In the genomic region with DNA sequence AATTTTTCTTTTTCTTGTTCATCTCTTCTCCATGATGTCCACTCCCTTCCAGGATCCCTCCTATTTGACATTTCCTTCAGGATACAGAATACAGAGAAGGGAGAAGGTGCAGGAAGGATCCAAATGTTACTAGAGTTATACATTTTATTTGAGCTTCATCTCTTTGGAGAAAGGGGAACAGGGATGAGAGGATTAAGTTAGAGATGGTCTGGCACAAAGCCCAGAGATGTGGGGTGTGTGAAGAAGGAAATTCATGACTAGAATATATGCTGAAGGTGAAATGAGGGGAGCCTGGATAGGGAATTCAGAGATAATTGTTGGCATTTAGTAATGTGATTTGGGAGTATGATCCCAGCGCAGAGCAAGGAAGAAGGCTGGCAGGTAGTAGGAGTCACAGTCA, we compare ENCODE assay signal across 7 cellular contexts.
"Had no signal": no experiment of that assay in that cellular context is flagged by ENCODE, and none has a peak within 500 bp of the region (broad histone marks: within the 10 kb centered on the region; RNA-seq: fewer than 3 reads in every experiment).

No MANE protein-coding gene starts in this region.

- H3K4me1 ChIP-seq: HAP-1 had no signal

- H3K4me3 ChIP-seq: GM23248, HAP-1 had no signal

- DNase-seq: GM23248, GOT3, H7, HFFc6, IMR-90 had no signal

- H3K27ac ChIP-seq: GM23248 had no signal

- H3K36me3 ChIP-seq: HAP-1 had no signal

- ATAC-seq: HCT116 had no signal
